ENCODE assay signal across 23 cellular contexts in the genomic region with DNA sequence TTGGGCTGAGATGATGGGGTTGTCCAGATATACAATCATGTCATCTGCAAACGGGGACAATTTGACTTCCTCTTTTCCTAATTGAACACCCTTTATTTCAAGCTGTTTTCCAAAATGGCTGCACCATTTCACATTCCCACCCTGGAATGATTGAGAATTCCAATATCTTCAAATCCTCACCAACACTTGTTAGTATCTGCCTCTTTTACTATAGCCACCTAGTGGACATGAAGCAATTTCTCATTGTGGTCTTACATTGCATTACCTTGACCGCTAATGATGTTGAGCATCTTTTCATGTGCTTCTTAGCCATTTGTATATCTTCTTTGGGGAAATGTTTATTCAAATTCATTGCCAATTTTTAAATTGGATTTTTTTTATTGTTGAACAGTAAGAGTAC.
DNase-seq lines count a peak whose midpoint lies in the region; ATAC-seq, FAIRE-seq and TF ChIP-seq lines count a peak whose summit lies in the region.
"Had no signal": no experiment of that assay in that cellular context is flagged by ENCODE, and none has a peak within 500 bp of the region (broad histone marks: within the 10 kb centered on the region; RNA-seq: fewer than 3 reads in every experiment).

No MANE protein-coding gene starts in this region.

- TF ChIP-seq CTCF in HepG2 (CRISPR knock-in tag; IDR thresholded peaks at IDR 0.05) (no peak), right lobe of liver (IDR thresholded peaks at IDR 0.05) (no peak), H1 (IDR thresholded peaks at IDR 0.05; ENCODE audit: control extremely low read depth in 1 of 3, insufficient read depth in 1 of 3, low read depth in 1 of 3, low read length in 3 of 3) (peak in 1 of 3 experiments; percentile 11; a peak in 1 of 4 replicates), tibial artery (IDR thresholded peaks at IDR 0.05) (no peak), dorsolateral prefrontal cortex (IDR thresholded peaks at IDR 0.05 in 54 of 56, conservative IDR thresholded peaks at IDR 0.05 in 2 of 56; ENCODE audit: low read depth in 1 of 56, partially characterized antibody in 56 of 56) (no peak)

- no peak overlapping the region for H3K9ac ChIP-seq in HepG2 (ENCODE audit: insufficient read depth, low read depth, low read length)
- no peak overlapping the region for H3K9ac ChIP-seq in H1 (replicated peaks in 1 of 4; ENCODE audit: extremely low read depth in 1 of 4, low read depth in 3 of 4, low read length in 3 of 4)
- H3K9ac ChIP-seq: BLaER1 had no signal

- no peak overlapping the region for H2BK15ac ChIP-seq in H1 (ENCODE audit: low read length)

- H3K4me3 ChIP-seq in HepG2 (replicated peaks in 1 of 3; ENCODE audit: insufficient read depth in 1 of 3, low read depth in 2 of 3, low read length in 3 of 3) (no peak overlapping the region), right lobe of liver (no peak overlapping the region), H1 (ENCODE audit: extremely low read depth in 1 of 4, insufficient read depth in 2 of 4, low read depth in 3 of 4, low read length in 4 of 4) (no peak overlapping the region), tibial artery (no peak overlapping the region), dorsolateral prefrontal cortex (no peak overlapping the region)
- H3K4me3 ChIP-seq: BLaER1, K562 had no signal

- no peak overlapping the region for H3K27ac ChIP-seq in HepG2 (ENCODE audit: extremely low read length, insufficient read depth, low read length)
- no peak overlapping the region for H3K27ac ChIP-seq in right lobe of liver
- no peak overlapping the region for H3K27ac ChIP-seq in H1 (ENCODE audit: low read depth, low read length)
- H3K27ac ChIP-seq in tibial artery: no peak overlapping the region
- no peak overlapping the region for H3K27ac ChIP-seq in dorsolateral prefrontal cortex
- H3K27ac ChIP-seq: BLaER1, RWPE1 had no signal

- no peak overlapping the region for H3K4me2 ChIP-seq in HepG2 (ENCODE audit: low read depth, low read length)
- no peak overlapping the region for H3K4me2 ChIP-seq in H1 (ENCODE audit: insufficient read depth in 1 of 2, low read depth in 2 of 2, low read length in 2 of 2)
- H3K4me2 ChIP-seq: BLaER1 had no signal

- H3K4me1 ChIP-seq in HepG2 (ENCODE audit: insufficient read depth, low read length): peaks cover 12% of the 10 kb centered on the region
- no peaks in the 10 kb centered on the region for H3K4me1 ChIP-seq in right lobe of liver
- peaks cover 0 to 4% (median 0%) of the 10 kb centered on the region in 4 experiments; a peak in 1 of 7 replicates for H3K4me1 ChIP-seq in H1 (replicated peaks in 1 of 4; ENCODE audit: control insufficient read depth in 3 of 4, insufficient read depth in 4 of 4, low read length in 3 of 4)
- no peaks in the 10 kb centered on the region for H3K4me1 ChIP-seq in tibial artery
- H3K4me1 ChIP-seq: BLaER1 had no signal

- no peaks in the 10 kb centered on the region for H3K9me3 ChIP-seq in HepG2 (ENCODE audit: low read length)
- H3K9me3 ChIP-seq in right lobe of liver: no peaks in the 10 kb centered on the region
- no peaks in the 10 kb centered on the region for H3K9me3 ChIP-seq in H1 (ENCODE audit: insufficient read depth in 2 of 2, low read depth in 1 of 2, low read length in 1 of 2)
- H3K9me3 ChIP-seq in tibial artery: no peaks in the 10 kb centered on the region

- H2AFZ ChIP-seq in HepG2 (ENCODE audit: low read length) (no peak overlapping the region), H1 (ENCODE audit: low read length) (no peak overlapping the region)

- no peak for TF ChIP-seq EP300 in HepG2 (IDR thresholded peaks at IDR 0.05; ENCODE audit: low read depth in 2 of 2, low read length in 2 of 2)
- no peak for TF ChIP-seq EP300 in HepG2 (CRISPR knock-in tag; IDR thresholded peaks at IDR 0.05; ENCODE audit: borderline replicate concordance)
- no peak for TF ChIP-seq EP300 in H1 (IDR thresholded peaks at IDR 0.05; ENCODE audit: borderline replicate concordance in 1 of 2, low read depth in 2 of 2, low read length in 2 of 2)

- TF ChIP-seq POLR2A in HepG2 (IDR thresholded peaks at IDR 0.05; ENCODE audit: insufficient read depth in 1 of 2, low read depth in 2 of 2, low read length in 2 of 2) (no peak), right lobe of liver (IDR thresholded peaks at IDR 0.05) (no peak), H1 (IDR thresholded peaks at IDR 0.05; ENCODE audit: control extremely low read depth in 1 of 2, low read depth in 2 of 2, low read length in 2 of 2) (no peak)

- no peak overlapping the region for H3K23ac ChIP-seq in H1 (ENCODE audit: insufficient read length)

- 97% methylated on average over 2 of the region's 2 CpGs for WGBS in HepG2 (ENCODE audit: low lambda C conversion rate)
- WGBS in right lobe of liver (ENCODE audit: insufficient coverage, low coverage, low lambda C conversion rate, missing lambda C conversion rate): 74% methylated on average over 2 of the region's 2 CpGs
- WGBS in H1 (ENCODE audit: extremely low coverage in 1 of 2, insufficient coverage in 1 of 2, insufficient read length in 1 of 2, insufficient replicate concordance in 2 of 2, low coverage in 1 of 2, low lambda C conversion rate in 2 of 2, missing lambda C conversion rate in 1 of 2), 2 experiments: 93% methylated on average over 2 of the region's 2 CpGs; no CpG with 5 or more reads in 1 of the 2 experiments

- H4K20me1 ChIP-seq in HepG2 (ENCODE audit: insufficient read depth, low read length): no peaks in the 10 kb centered on the region
- H4K20me1 ChIP-seq in H1 (replicated peaks in 1 of 2; ENCODE audit: control insufficient read depth in 1 of 2, insufficient read depth in 2 of 2, low read length in 2 of 2): no peaks in the 10 kb centered on the region
- H4K20me1 ChIP-seq: BLaER1 had no signal

- no peak overlapping the region for H3K4ac ChIP-seq in H1 (replicated peaks; ENCODE audit: insufficient read length, low read depth, low read length)

- H4K8ac ChIP-seq in H1 (ENCODE audit: extremely low read depth, insufficient read depth, low read length): no peak overlapping the region

- BruUV-seq in HepG2 (replicated peaks; lab: Mats Ljungman, UMichigan): no TSS peak

- POLR2A ChIA-PET in HepG2 (lab: Yijun Ruan, JAX): no interaction called here
- POLR2A ChIA-PET in H1 (lab: Charles Lee; ENCODE audit: partially characterized antibody): no interaction called here

- no peak overlapping the region for H3K56ac ChIP-seq in H1 (replicated peaks; ENCODE audit: insufficient read length, low read depth, low read length)

- CTCF ChIA-PET in HepG2 (lab: Yijun Ruan, JAX; ENCODE audit: low intra/inter-chr PET ratio, low total read pairs) (no interaction called here), H1 (lab: Charles Lee; ENCODE audit: partially characterized antibody) (no interaction called here)

- H2BK12ac ChIP-seq in H1 (ENCODE audit: low read depth, low read length): no peak overlapping the region

- H2BK20ac ChIP-seq in H1 (ENCODE audit: low read length): no peak overlapping the region

- no peak for DNase-seq in HepG2 (ENCODE audit: low spot score)
- DNase-seq in right lobe of liver: no peak
- peak; percentile 7 for DNase-seq in HT-29 (ENCODE audit: low spot score)
- no peak for DNase-seq in H1 (ENCODE audit: low read depth in 1 of 2, low spot score in 2 of 2)
- DNase-seq in kidney glomerular epithelial cell (lab: John Stamatoyannopoulos, UW): no peak
- DNase-seq in tibial artery: no peak
- DNase-seq in dorsolateral prefrontal cortex: no peak
- DNase-seq: CD4-positive, alpha-beta T cell; DMS79; GF-D8; H7; Kasumi-1; NCI-H1092 treated with DMSO at 0.1 percent for 48 hours; NCI-H1436; NCI-H187; NCI-H524; SHP77; SW 1271 had no signal

- H4K91ac ChIP-seq in H1 (replicated peaks; ENCODE audit: insufficient read length, low read length): no peak overlapping the region

- no peak overlapping the region for H4K5ac ChIP-seq in H1 (ENCODE audit: insufficient read length, low read depth, low read length)

- no peaks in the 10 kb centered on the region for H3K27me3 ChIP-seq in HepG2 (ENCODE audit: control insufficient read depth in 1 of 2, insufficient read depth in 2 of 2, low read length in 2 of 2)
- no peaks in the 10 kb centered on the region for H3K27me3 ChIP-seq in right lobe of liver
- H3K27me3 ChIP-seq in H1 (replicated peaks in 1 of 4; ENCODE audit: control insufficient read depth in 3 of 4, extremely low read depth in 1 of 4, insufficient read depth in 3 of 4, low read length in 3 of 4): no peaks in the 10 kb centered on the region
- no peaks in the 10 kb centered on the region for H3K27me3 ChIP-seq in tibial artery
- peaks cover 0 to 25% (median 0%) of the 10 kb centered on the region in 45 donors for H3K27me3 ChIP-seq in dorsolateral prefrontal cortex

- no peaks in the 10 kb centered on the region for H3K79me1 ChIP-seq in H1 (ENCODE audit: low read depth, low read length)

- H2AK5ac ChIP-seq in H1 (ENCODE audit: low read depth, low read length): no peak overlapping the region

- no peak overlapping the region for H2BK5ac ChIP-seq in H1 (ENCODE audit: low read depth, low read length)

- H3K18ac ChIP-seq in H1 (ENCODE audit: extremely low read depth, low read length): no peak overlapping the region

- no peaks in the 10 kb centered on the region for H3K79me2 ChIP-seq in HepG2 (ENCODE audit: insufficient read depth, low read length)
- no peaks in the 10 kb centered on the region for H3K79me2 ChIP-seq in H1 (ENCODE audit: control insufficient read depth in 1 of 2, insufficient read depth in 2 of 2, low read length in 2 of 2)

- intact Hi-C loops in HepG2 (cut with micrococcal nuclease; ENCODE audit: unreplicated experiment) (no loop called here), right lobe of liver (cut with DNase I) (no loop called here), tibial artery (cut with DNase I; ENCODE audit: low total_unique reads) (no loop called here), dorsolateral prefrontal cortex (cut with DNase I) (no loop called here)

- FAIRE-seq in HepG2 (lab: Jason Lieb, UNC) (no peak), H1 (lab: Jason Lieb, UNC) (peak; percentile 85)
- FAIRE-seq: A204.1, GM12891, K562 had no signal

- H3K14ac ChIP-seq in H1 (ENCODE audit: insufficient read length): no peak overlapping the region

- no peaks in the 10 kb centered on the region for H3K36me3 ChIP-seq in HepG2 (replicated peaks in 1 of 2; ENCODE audit: control insufficient read depth in 1 of 2, insufficient read depth in 2 of 2, low read length in 2 of 2)
- no peaks in the 10 kb centered on the region for H3K36me3 ChIP-seq in right lobe of liver
- no peaks in the 10 kb centered on the region for H3K36me3 ChIP-seq in H1 (ENCODE audit: control insufficient read depth in 2 of 4, insufficient read depth in 4 of 4, low read length in 3 of 4)
- no peaks in the 10 kb centered on the region for H3K36me3 ChIP-seq in tibial artery
- H3K36me3 ChIP-seq: BLaER1 had no signal

- H3K23me2 ChIP-seq in H1 (ENCODE audit: low read depth, low read length): no peaks in the 10 kb centered on the region

- no peak overlapping the region for H2BK120ac ChIP-seq in H1 (replicated peaks; ENCODE audit: low read depth, low read length)

- ATAC-seq in HepG2: no peak
- no peak for ATAC-seq in right lobe of liver
- ATAC-seq: K562 had no signal

- TF ChIP-seq RAD21 in HepG2 (CRISPR knock-in tag; IDR thresholded peaks at IDR 0.05) (no peak), H1 (IDR thresholded peaks at IDR 0.05 in 1 of 2, conservative IDR thresholded peaks at IDR 0.05 in 1 of 2; ENCODE audit: low read depth in 2 of 2, low read length in 2 of 2) (no peak)

- in situ Hi-C loops in HepG2 (cut with HindIII; ENCODE audit: extremely low pct_ligation_motif_present, low pct_unique_long_range_greater_than_20kb): no loop called here

TF ChIP-seq in H1, 55 proteins besides CTCF, POLR2A, EP300 and RAD21 (continues in another document):
- TF ChIP-seq BCL11A (IDR thresholded peaks at IDR 0.05; ENCODE audit: low read depth in 2 of 2, low read length in 2 of 2): no peak
